In the genomic region with DNA sequence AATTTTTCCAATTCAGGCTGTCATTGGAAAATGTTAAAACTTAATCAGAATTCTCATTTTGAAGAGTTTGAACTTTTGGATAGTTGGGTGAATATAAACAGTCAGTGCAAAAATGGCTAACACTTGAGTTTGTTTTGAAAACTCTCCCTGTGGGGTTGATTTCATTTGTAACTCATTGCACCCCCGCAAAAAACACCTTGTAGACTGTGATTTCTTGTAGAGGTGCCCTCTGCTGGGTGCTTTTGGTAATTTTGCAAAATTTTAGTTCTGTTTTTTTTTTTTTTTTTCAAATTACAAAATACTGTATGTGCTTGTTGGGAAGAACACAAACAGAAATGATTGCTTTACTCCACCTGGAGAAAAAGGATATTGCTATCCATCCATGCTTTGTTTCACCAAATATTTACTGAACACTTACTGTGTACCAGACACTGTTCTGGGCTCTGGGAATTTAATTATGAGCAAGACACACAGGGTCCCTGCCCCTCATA, we compare ENCODE assay signal across 1 cellular context.
TF ChIP-seq lines count a peak whose summit lies in the region.

No MANE protein-coding gene starts in this region.

TF ChIP-seq in HEK293, 187 proteins besides CTCF, POLR2A, EP300 and RAD21 (continued from another document and continues in another):
- TF ChIP-seq ZNF398 (tag by site-specific recombination; IDR thresholded peaks at IDR 0.05) (no peak), ZNF292 (tag by site-specific recombination; IDR thresholded peaks at IDR 0.05; ENCODE audit: borderline replicate concordance, low read depth) (no peak), KLF16 (tag by site-specific recombination; IDR thresholded peaks at IDR 0.05) (no peak), ZNF335 (tag by site-specific recombination; conservative IDR thresholded peaks at IDR 0.05) (peak; percentile 16; the same call in 1 of the 2 replicates), IKZF3 (tag by site-specific recombination; IDR thresholded peaks at IDR 0.05) (no peak), ZNF555 (tag by site-specific recombination; conservative IDR thresholded peaks at IDR 0.05) (no peak), ZNF449 (tag by site-specific recombination; IDR thresholded peaks at IDR 0.05) (no peak; the same call in 1 of the 2 replicates), ZNF354C (tag by site-specific recombination; IDR thresholded peaks at IDR 0.05; ENCODE audit: borderline replicate concordance, low read depth) (no peak), ZNF280C (tag by site-specific recombination; IDR thresholded peaks at IDR 0.05) (no peak), ZNF274 (IDR thresholded peaks at IDR 0.05; ENCODE audit: low read length) (no peak), ZNF274 (tag by site-specific recombination; IDR thresholded peaks at IDR 0.05; ENCODE audit: borderline replicate concordance) (no peak), PRDM1 (tag by site-specific recombination; IDR thresholded peaks at IDR 0.05) (peak; percentile 39; the same call in 1 of the 2 replicates), YY1 (tag by site-specific recombination; IDR thresholded peaks at IDR 0.05) (no peak), ZNF423 (tag by site-specific recombination; IDR thresholded peaks at IDR 0.05) (no peak), ZNF266 (tag by site-specific recombination; IDR thresholded peaks at IDR 0.05; ENCODE audit: low read depth) (no peak), ZNF843 (tag by site-specific recombination; IDR thresholded peaks at IDR 0.05) (no peak), ZNF404 (tag by site-specific recombination; IDR thresholded peaks at IDR 0.05) (no peak), ZNF596 (tag by site-specific recombination; IDR thresholded peaks at IDR 0.05) (no peak), AEBP2 (tag by site-specific recombination; IDR thresholded peaks at IDR 0.05; ENCODE audit: borderline replicate concordance) (no peak), ZNF23 (tag by site-specific recombination; IDR thresholded peaks at IDR 0.05; ENCODE audit: borderline replicate concordance) (no peak), OSR2 (tag by site-specific recombination; IDR thresholded peaks at IDR 0.05) (no peak), GLIS2 (tag by site-specific recombination; IDR thresholded peaks at IDR 0.05) (no peak), ZNF777 (tag by site-specific recombination; IDR thresholded peaks at IDR 0.05; ENCODE audit: borderline replicate concordance) (no peak), ZNF2 (tag by site-specific recombination; IDR thresholded peaks at IDR 0.05) (peak; percentile 76; the same call in 1 of the 2 replicates), ZNF174 (tag by site-specific recombination; IDR thresholded peaks at IDR 0.05) (no peak), ZNF558 (tag by site-specific recombination; IDR thresholded peaks at IDR 0.05) (no peak), HIC1 (tag by site-specific recombination; IDR thresholded peaks at IDR 0.05) (no peak), ZNF426 (tag by site-specific recombination; IDR thresholded peaks at IDR 0.05) (no peak), ZBTB20 (tag by site-specific recombination; IDR thresholded peaks at IDR 0.05) (peak; percentile 83), HOXD13 (CRISPR knock-in tag; IDR thresholded peaks at IDR 0.05; ENCODE audit: borderline replicate concordance) (no peak), ZNF76 (tag by site-specific recombination; IDR thresholded peaks at IDR 0.05; ENCODE audit: borderline replicate concordance, low read depth) (no peak), EGR2 (tag by site-specific recombination; IDR thresholded peaks at IDR 0.05; ENCODE audit: low read depth) (peak; percentile 39; the same call in 1 of the 2 replicates), MEIS1 (CRISPR knock-in tag; IDR thresholded peaks at IDR 0.05; ENCODE audit: borderline replicate concordance) (no peak), ZNF433 (tag by site-specific recombination; IDR thresholded peaks at IDR 0.05; ENCODE audit: low read depth) (no peak), HOXA7 (CRISPR knock-in tag; IDR thresholded peaks at IDR 0.05; ENCODE audit: borderline replicate concordance) (no peak), ZBTB44 (tag by site-specific recombination; IDR thresholded peaks at IDR 0.05) (no peak)
- TF ChIP-seq, protein P1, sequence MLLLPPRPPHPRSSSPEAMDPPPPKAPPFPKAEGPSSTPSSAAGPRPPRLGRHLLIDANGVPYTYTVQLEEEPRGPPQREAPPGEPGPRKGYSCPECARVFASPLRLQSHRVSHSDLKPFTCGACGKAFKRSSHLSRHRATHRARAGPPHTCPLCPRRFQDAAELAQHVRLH (tag by site-specific recombination; IDR thresholded peaks at IDR 0.05): 0 out of 2 replicates have a peak, but pooled peaks have one; percentile 43
- TF ChIP-seq, protein P2, sequence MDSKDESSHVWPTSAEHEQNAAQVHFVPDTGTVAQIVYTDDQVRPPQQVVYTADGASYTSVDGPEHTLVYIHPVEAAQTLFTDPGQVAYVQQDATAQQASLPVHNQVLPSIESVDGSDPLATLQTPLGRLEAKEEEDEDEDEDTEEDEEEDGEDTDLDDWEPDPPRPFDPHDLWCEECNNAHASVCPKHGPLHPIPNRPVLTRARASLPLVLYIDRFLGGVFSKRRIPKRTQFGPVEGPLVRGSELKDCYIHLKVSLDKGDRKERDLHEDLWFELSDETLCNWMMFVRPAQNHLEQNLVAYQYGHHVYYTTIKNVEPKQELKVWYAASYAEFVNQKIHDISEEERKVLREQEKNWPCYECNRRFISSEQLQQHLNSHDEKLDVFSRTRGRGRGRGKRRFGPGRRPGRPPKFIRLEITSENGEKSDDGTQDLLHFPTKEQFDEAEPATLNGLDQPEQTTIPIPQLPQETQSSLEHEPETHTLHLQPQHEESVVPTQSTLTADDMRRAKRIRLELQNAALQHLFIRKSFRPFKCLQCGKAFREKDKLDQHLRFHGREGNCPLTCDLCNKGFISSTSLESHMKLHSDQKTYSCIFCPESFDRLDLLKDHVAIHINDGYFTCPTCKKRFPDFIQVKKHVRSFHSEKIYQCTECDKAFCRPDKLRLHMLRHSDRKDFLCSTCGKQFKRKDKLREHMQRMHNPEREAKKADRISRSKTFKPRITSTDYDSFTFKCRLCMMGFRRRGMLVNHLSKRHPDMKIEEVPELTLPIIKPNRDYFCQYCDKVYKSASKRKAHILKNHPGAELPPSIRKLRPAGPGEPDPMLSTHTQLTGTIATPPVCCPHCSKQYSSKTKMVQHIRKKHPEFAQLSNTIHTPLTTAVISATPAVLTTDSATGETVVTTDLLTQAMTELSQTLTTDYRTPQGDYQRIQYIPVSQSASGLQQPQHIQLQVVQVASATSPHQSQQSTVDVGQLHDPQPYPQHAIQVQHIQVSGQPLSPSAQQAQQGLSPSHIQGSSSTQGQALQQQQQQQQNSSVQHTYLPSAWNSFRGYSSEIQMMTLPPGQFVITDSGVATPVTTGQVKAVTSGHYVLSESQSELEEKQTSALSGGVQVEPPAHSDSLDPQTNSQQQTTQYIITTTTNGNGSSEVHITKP (tag by site-specific recombination; IDR thresholded peaks at IDR 0.05): peak; percentile 56
- TF ChIP-seq, protein P3, sequence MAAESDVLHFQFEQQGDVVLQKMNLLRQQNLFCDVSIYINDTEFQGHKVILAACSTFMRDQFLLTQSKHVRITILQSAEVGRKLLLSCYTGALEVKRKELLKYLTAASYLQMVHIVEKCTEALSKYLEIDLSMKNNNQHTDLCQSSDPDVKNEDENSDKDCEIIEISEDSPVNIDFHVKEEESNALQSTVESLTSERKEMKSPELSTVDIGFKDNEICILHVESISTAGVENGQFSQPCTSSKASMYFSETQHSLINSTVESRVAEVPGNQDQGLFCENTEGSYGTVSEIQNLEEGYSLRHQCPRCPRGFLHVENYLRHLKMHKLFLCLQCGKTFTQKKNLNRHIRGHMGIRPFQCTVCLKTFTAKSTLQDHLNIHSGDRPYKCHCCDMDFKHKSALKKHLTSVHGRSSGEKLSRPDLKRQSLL (tag by site-specific recombination; IDR thresholded peaks at IDR 0.05): no peak
- TF ChIP-seq, protein P4, sequence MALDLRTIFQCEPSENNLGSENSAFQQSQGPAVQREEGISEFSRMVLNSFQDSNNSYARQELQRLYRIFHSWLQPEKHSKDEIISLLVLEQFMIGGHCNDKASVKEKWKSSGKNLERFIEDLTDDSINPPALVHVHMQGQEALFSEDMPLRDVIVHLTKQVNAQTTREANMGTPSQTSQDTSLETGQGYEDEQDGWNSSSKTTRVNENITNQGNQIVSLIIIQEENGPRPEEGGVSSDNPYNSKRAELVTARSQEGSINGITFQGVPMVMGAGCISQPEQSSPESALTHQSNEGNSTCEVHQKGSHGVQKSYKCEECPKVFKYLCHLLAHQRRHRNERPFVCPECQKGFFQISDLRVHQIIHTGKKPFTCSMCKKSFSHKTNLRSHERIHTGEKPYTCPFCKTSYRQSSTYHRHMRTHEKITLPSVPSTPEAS (tag by site-specific recombination; IDR thresholded peaks at IDR 0.05): no peak
